Comparison of ENCODE assay signal across 1 cellular context in the genomic region with DNA sequence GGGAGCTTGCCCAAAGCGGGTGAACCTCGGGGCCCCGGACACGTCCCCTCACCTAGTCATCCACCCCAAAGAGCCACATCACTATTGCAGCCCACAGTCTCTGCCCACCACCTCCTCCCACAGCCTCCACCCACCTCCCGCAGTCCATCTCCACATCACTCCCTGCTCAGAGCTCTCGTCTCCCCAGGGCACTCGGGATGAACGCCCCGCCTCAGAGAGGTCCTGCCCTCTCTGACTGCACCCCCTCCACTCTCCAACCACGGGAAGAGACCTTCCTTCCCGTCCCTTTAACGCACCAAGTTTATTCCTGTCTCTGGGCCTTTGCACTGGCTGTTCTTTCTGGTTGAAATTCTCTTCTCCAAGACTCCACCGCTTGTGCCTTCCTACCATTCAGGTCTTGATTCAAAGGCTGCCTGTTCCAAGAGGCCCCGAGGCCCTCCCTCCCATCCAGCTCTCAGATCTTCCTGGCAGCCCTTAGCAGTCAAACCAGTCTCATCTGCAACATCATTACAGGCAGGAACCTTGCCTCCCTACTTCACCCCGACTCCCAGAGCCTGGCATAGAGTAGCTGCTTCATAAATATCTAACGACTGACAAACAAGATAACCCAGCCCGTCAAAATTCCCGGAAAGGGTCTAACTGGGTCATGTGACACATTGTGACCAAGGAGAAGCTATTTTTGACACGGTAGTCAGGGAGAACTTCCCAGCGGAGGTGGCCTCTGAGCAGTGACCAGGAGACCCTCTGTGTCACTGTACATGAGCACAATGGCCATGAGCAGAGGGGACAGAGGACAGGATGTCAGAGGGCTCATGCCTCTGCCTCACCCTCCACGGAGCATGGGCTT.
TF ChIP-seq lines count a peak whose summit lies in the region.

No MANE protein-coding gene starts in this region.

TF ChIP-seq in HepG2, 621 proteins besides CTCF, POLR2A, EP300 and RAD21:
- TF ChIP-seq ZNF678 (CRISPR knock-in tag; IDR thresholded peaks at IDR 0.05): no peak
- no peak for TF ChIP-seq NR2C2 (CRISPR knock-in tag; IDR thresholded peaks at IDR 0.05; ENCODE audit: borderline replicate concordance)
- no peak for TF ChIP-seq SP4 (CRISPR knock-in tag; IDR thresholded peaks at IDR 0.05)
- no peak for TF ChIP-seq ZNF468 (CRISPR knock-in tag; IDR thresholded peaks at IDR 0.05)
- TF ChIP-seq POLR2AphosphoS5 (IDR thresholded peaks at IDR 0.05; ENCODE audit: low read depth, low read length): no peak
- no peak for TF ChIP-seq ZKSCAN1 (IDR thresholded peaks at IDR 0.05; ENCODE audit: low read length)
- no peak for TF ChIP-seq ZNF253 (CRISPR knock-in tag; IDR thresholded peaks at IDR 0.05; ENCODE audit: borderline replicate concordance)
- TF ChIP-seq GPN1 (CRISPR knock-in tag; IDR thresholded peaks at IDR 0.05; ENCODE audit: borderline replicate concordance): no peak
- TF ChIP-seq GMEB2 (CRISPR knock-in tag; IDR thresholded peaks at IDR 0.05; ENCODE audit: low read depth): no peak
- no peak for TF ChIP-seq MXD1 (CRISPR knock-in tag; IDR thresholded peaks at IDR 0.05)
- no peak for TF ChIP-seq KAT2B (IDR thresholded peaks at IDR 0.05; ENCODE audit: borderline replicate concordance, low read depth, low read length)
- TF ChIP-seq SRSF1 (optimal IDR thresholded peaks at IDR 0.05; ENCODE audit: low read depth, low read length): no peak
- no peak for TF ChIP-seq ZBTB43 (CRISPR knock-in tag; conservative IDR thresholded peaks at IDR 0.05)
